11 cellular contexts compared by ENCODE assay signal in the genomic region with DNA sequence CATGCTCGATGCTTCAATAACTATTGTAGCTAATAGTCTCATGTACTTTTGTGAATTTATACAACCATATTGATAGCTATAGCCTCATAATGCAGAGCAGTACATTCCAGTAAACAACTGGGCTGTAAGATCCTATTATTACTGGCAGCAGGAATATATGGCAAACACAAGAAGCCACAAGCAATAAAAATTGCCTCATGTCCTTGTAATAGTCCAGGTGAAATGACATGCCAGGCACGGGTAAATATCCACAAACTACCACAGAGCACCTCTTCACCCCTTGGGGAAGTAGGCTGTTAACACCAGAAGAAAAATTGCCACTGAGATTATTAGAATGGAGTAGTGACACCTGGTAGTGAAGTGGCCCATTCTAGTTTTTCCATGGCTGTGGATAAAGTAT.
"Had no signal": no experiment of that assay in that cellular context is flagged by ENCODE, and none has a peak within 500 bp of the region (broad histone marks: within the 10 kb centered on the region; RNA-seq: fewer than 3 reads in every experiment).

No MANE protein-coding gene starts in this region.

- H3K9me3 ChIP-seq: SJCRH30 had no signal

- DNase-seq: KBM-7, NCI-H1048, NCI-H1105, NCI-H1694 treated with DMSO at 0.1 percent for 48 hours, NCI-H1930, NCI-H345, NCI-H446 treated with DMSO at 0.1 percent for 48 hours, Right ventricle myocardium superior, RPMI8226, SJCRH30, T-helper 2 cell had no signal

- H3K36me3 ChIP-seq: SJCRH30 had no signal

- H3K27me3 ChIP-seq: SJCRH30 had no signal

- H3K4me3 ChIP-seq: SJCRH30 had no signal

- H3K27ac ChIP-seq: SJCRH30 had no signal
